Comparison of ENCODE assay signal across 17 cellular contexts in the genomic region with DNA sequence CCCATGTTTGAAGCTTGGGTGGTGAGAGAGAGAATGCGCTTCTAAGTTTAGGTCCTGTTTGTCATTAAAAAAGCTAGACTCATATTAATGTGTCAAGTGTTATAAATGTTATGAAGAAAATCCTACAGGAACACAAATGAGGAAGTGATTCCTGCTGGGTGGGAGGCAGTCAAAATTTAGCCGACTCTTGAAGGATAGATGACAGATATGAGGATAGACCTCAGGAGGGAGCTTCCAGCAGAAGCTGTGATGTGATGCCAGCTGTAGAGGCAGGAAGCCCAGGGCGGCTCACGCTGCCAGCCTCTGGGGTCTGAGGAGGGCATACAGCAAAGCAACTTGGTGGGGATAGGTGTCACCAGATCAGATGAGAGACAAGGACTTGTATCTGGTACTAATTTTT.
DNase-seq lines count a peak whose midpoint lies in the region; ATAC-seq, FAIRE-seq and TF ChIP-seq lines count a peak whose summit lies in the region.
"Had no signal": no experiment of that assay in that cellular context is flagged by ENCODE, and none has a peak within 500 bp of the region (broad histone marks: within the 10 kb centered on the region; RNA-seq: fewer than 3 reads in every experiment).

No MANE protein-coding gene starts in this region.

- H3K36me3 ChIP-seq in GM12878 (ENCODE audit: control insufficient read depth in 2 of 2, insufficient read depth in 2 of 2, low read length in 1 of 2) (no peaks in the 10 kb centered on the region), pancreas (no peaks in the 10 kb centered on the region)
- H3K36me3 ChIP-seq: BE2C had no signal

- H2AFZ ChIP-seq in GM12878 (ENCODE audit: control insufficient read depth, low read depth, low read length), result no peak overlapping the region
- H2AFZ ChIP-seq: GM23248 had no signal

- ATAC-seq in HG02678 (IDR thresholded peaks at IDR 0.05; ENCODE audit: unreplicated experiment) (peak; percentile 15), GM12878 (no peak), pancreas (no peak), left colon (no peak)
- ATAC-seq: A549, HCT116 had no signal

- H3K27ac ChIP-seq in GM12878 (ENCODE audit: control insufficient read depth, insufficient read depth) (no peak overlapping the region), pancreas (peak overlapping the region in 3 of 4 donors; percentile 45 to 68 (median 65))
- H3K27ac ChIP-seq: A549, GM23248, KMS-11 had no signal

- in situ Hi-C loops in GM12878 (cut with MboI), result no loop called here

- TF ChIP-seq CTCF in GM12878 (IDR thresholded peaks at IDR 0.05 in 2 of 3, conservative IDR thresholded peaks at IDR 0.05 in 1 of 3; ENCODE audit: control insufficient read depth in 2 of 3, extremely low read depth in 1 of 3, insufficient read depth in 1 of 3, low read depth in 3 of 3, low read length in 3 of 3) (no peak), pancreas (IDR thresholded peaks at IDR 0.05) (no peak), lower leg skin (IDR thresholded peaks at IDR 0.05) (no peak)

- CTCF ChIA-PET in GM12878 (lab: Yijun Ruan, JAX), result interaction anchor here (0.6 to 1.4 kb wide), 4 partner anchors 18 to 356 kb away, joined by 3 to 4 read pairs (median 3); no protein-coding TSS in a partner anchor

- H3K9me3 Mint-ChIP-seq in activated CD4-positive, alpha-beta T cell treated with anti-CD3 and anti-CD28 coated beads, Interleukin-2, amount 10 ng/mL, durations not matched to agents 24 days and 14 days, result no peaks in the 10 kb centered on the region

- H3K4me3 ChIP-seq in GM12878 (no peak overlapping the region), pancreas (no peak overlapping the region), lower leg skin (ENCODE audit: low read depth, poor library complexity, severe bottlenecking) (no peak overlapping the region)
- H3K4me3 ChIP-seq: A549, GM23248 had no signal

- RAD21 ChIA-PET in GM12878 (lab: Charles Lee; ENCODE audit: unreplicated experiment), result interaction anchor here (1.2 to 4.3 kb wide), 3 partner anchors 18 to 28 kb away, joined by 3 to 37 read pairs (median 3); no protein-coding TSS in a partner anchor

- intact Hi-C loops in GM12878 (cut with micrococcal nuclease; ENCODE audit: unreplicated experiment) (no loop called here), pancreas (cut with DNase I) (no loop called here), left colon (cut with DNase I, micrococcal nuclease) (no loop called here), lower leg skin (cut with DNase I; ENCODE audit: low total_unique reads) (no loop called here)
- intact Hi-C loops in activated CD4-positive, alpha-beta T cell treated with anti-CD3 and anti-CD28 coated beads, Interleukin-2, amount 10 ng/mL, durations not matched to agents 24 days and 14 days (cut with micrococcal nuclease), result no loop called here

- FAIRE-seq in GM12891 (lab: Jason Lieb, UNC), result no peak
- FAIRE-seq in GM12878 (lab: Jason Lieb, UNC), result no peak
- FAIRE-seq in pancreas (lab: Jason Lieb, UNC), result no peak
- FAIRE-seq: A549, GM19239, H54 had no signal

- H3K27me3 ChIP-seq in GM12878 (replicated peaks in 1 of 2; ENCODE audit: control insufficient read depth in 2 of 2, insufficient read depth in 2 of 2, low read length in 1 of 2) (no peaks in the 10 kb centered on the region), pancreas (no peaks in the 10 kb centered on the region)

- no peak overlapping the region for H3K4me3 Mint-ChIP-seq in activated CD4-positive, alpha-beta T cell treated with anti-CD3 and anti-CD28 coated beads, Interleukin-2, amount 10 ng/mL, durations not matched to agents 24 days and 14 days
- H3K4me3 Mint-ChIP-seq: CD8-positive, alpha-beta memory T cell; IgD-negative memory B cell had no signal

- no peaks in the 10 kb centered on the region for H3K9me3 ChIP-seq in GM12878 (replicated peaks; ENCODE audit: control insufficient read depth, insufficient read depth, low read length)
- H3K9me3 ChIP-seq in pancreas, result no peaks in the 10 kb centered on the region
- H3K9me3 ChIP-seq: A549, BE2C had no signal

- H3K4me1 ChIP-seq in GM12878 (ENCODE audit: control insufficient read depth, insufficient read depth, low read length), result no peaks in the 10 kb centered on the region; the same call in 1 of the 2 replicates
- H3K4me1 ChIP-seq in pancreas, result no peaks in the 10 kb centered on the region
- H3K4me1 ChIP-seq: BE2C had no signal

- TF ChIP-seq EP300 in GM12878 (IDR thresholded peaks at IDR 0.05; ENCODE audit: borderline replicate concordance in 1 of 2, control insufficient read depth in 1 of 2, low read depth in 2 of 2, low read length in 2 of 2), result no peak

- no peaks in the 10 kb centered on the region for H3K27me3 Mint-ChIP-seq in activated CD4-positive, alpha-beta T cell treated with anti-CD3 and anti-CD28 coated beads, Interleukin-2, amount 10 ng/mL, durations not matched to agents 24 days and 14 days
- H3K27me3 Mint-ChIP-seq: CD8-positive, alpha-beta memory T cell; IgD-negative memory B cell had no signal

- H3K4me2 ChIP-seq in GM12878 (ENCODE audit: control insufficient read depth, insufficient read depth), result no peak overlapping the region
- H3K4me2 ChIP-seq: A549, KMS-11 had no signal

- no peak for TF ChIP-seq RAD21 in GM12878 (IDR thresholded peaks at IDR 0.05; ENCODE audit: insufficient read depth, low read depth, low read length)

- 67% methylated on average over 4 of the region's 4 CpGs for WGBS in GM12878 (ENCODE audit: insufficient coverage, insufficient replicate concordance, low lambda C conversion rate, missing lambda C conversion rate)
- 56 to 73% methylated on average over 4 of the region's 4 CpGs for WGBS in pancreas, 2 donors
- 75 to 79% methylated on average over 4 of the region's 4 CpGs for WGBS in lower leg skin, 2 donors

- DNase-seq in GM12891 (ENCODE audit: insufficient read length, low spot score), result no peak
- DNase-seq in GM12878 (ENCODE audit: low read depth, low spot score), result no peak
- no peak for DNase-seq in pancreas
- no peak for DNase-seq in left colon
- no peak for DNase-seq in lower leg skin (ENCODE audit: low spot score in 2 of 2)
- no peak for DNase-seq in activated CD4-positive, alpha-beta T cell treated with anti-CD3 and anti-CD28 coated beads, Interleukin-2, amount 10 ng/mL, durations not matched to agents 24 days and 14 days
- DNase-seq: BE2C; CD8-positive, alpha-beta memory T cell; DMS53; GM23248 had no signal

- H3K27ac Mint-ChIP-seq in activated CD4-positive, alpha-beta T cell treated with anti-CD3 and anti-CD28 coated beads, Interleukin-2, amount 10 ng/mL, durations not matched to agents 24 days and 14 days, result no peak overlapping the region
- H3K27ac Mint-ChIP-seq: IgD-negative memory B cell had no signal

- TF ChIP-seq POLR2A in GM12891 (IDR thresholded peaks at IDR 0.05; ENCODE audit: low read depth, low read length), result no peak
- TF ChIP-seq POLR2A in GM12878 (IDR thresholded peaks at IDR 0.05; ENCODE audit: low read depth, low read length), result no peak
- no peak for TF ChIP-seq POLR2A in lower leg skin (IDR thresholded peaks at IDR 0.05)

- BruUV-seq in GM12878 (replicated peaks; lab: Mats Ljungman, UMichigan), result no TSS peak

- SMC1A ChIA-PET in GM12878 (lab: Charles Lee; ENCODE audit: uncharacterized antibody, unreplicated experiment), result interaction anchor here (0.7 to 6.7 kb wide), 7 partner anchors 10 to 184 kb away, joined by 3 to 43 read pairs (median 4); no protein-coding TSS in a partner anchor

- POLR2A ChIA-PET in GM12878 (lab: Charles Lee), result interaction anchor here (1.0 kb wide), 1 partner anchor 18 kb away, joined by 5 read pairs; no protein-coding TSS in a partner anchor

- no peaks in the 10 kb centered on the region for H3K36me3 Mint-ChIP-seq in activated CD4-positive, alpha-beta T cell treated with anti-CD3 and anti-CD28 coated beads, Interleukin-2, amount 10 ng/mL, durations not matched to agents 24 days and 14 days (ENCODE audit: low read depth)
- H3K36me3 Mint-ChIP-seq: CD8-positive, alpha-beta memory T cell; IgD-negative memory B cell had no signal

- no peaks in the 10 kb centered on the region for H4K20me1 ChIP-seq in GM12878 (ENCODE audit: control insufficient read depth, insufficient read depth)

- H3K4me1 Mint-ChIP-seq in activated CD4-positive, alpha-beta T cell treated with anti-CD3 and anti-CD28 coated beads, Interleukin-2, amount 10 ng/mL, durations not matched to agents 24 days and 14 days, result no peaks in the 10 kb centered on the region
- H3K4me1 Mint-ChIP-seq: CD8-positive, alpha-beta memory T cell had no signal

- H3K9ac ChIP-seq in GM12878 (ENCODE audit: control insufficient read depth, insufficient read depth, low read length), result no peak overlapping the region
- H3K9ac ChIP-seq: GM23248, KMS-11 had no signal

- no peaks in the 10 kb centered on the region for H3K79me2 ChIP-seq in GM12878 (ENCODE audit: control insufficient read depth, insufficient read depth, low read length)

TF ChIP-seq in GM12891, 5 proteins besides CTCF, POLR2A, EP300 and RAD21:
- TF ChIP-seq POLR2AphosphoS5 (IDR thresholded peaks at IDR 0.05; ENCODE audit: low read depth, low read length) (no peak), POU2F2 (IDR thresholded peaks at IDR 0.05; ENCODE audit: low read depth, low read length) (no peak), TAF1 (IDR thresholded peaks at IDR 0.05; ENCODE audit: low read depth, low read length) (no peak), PAX5 (IDR thresholded peaks at IDR 0.05; ENCODE audit: insufficient read depth, low read length, severe bottlenecking) (no peak), SPI1 (IDR thresholded peaks at IDR 0.05; ENCODE audit: low read depth, low read length) (peak; percentile 72)

TF ChIP-seq in GM12878, 131 proteins besides CTCF, POLR2A, EP300 and RAD21 (continues in another document):
- no peak for TF ChIP-seq ATF7 (IDR thresholded peaks at IDR 0.05; ENCODE audit: low read depth)
- TF ChIP-seq STAT1 (conservative IDR thresholded peaks at IDR 0.05), result no peak
- peak; percentile 50; the same call in 1 of the 2 replicates for TF ChIP-seq NFIC (IDR thresholded peaks at IDR 0.05; ENCODE audit: low read depth, low read length)
- TF ChIP-seq ZBED1 (IDR thresholded peaks at IDR 0.05; ENCODE audit: borderline replicate concordance), result no peak
- TF ChIP-seq TCF12 (IDR thresholded peaks at IDR 0.05; ENCODE audit: low read depth, low read length), result no peak
- 0 out of 2 replicates have a peak, but pooled peaks have one; percentile 3 for TF ChIP-seq MTA3 (IDR thresholded peaks at IDR 0.05; ENCODE audit: borderline replicate concordance, low read length)
- peak; percentile 59 for TF ChIP-seq EED (IDR thresholded peaks at IDR 0.05; ENCODE audit: low read depth)
- no peak for TF ChIP-seq PBX3 (IDR thresholded peaks at IDR 0.05; ENCODE audit: insufficient replicate concordance, low read depth, low read length)
- TF ChIP-seq CHD2 (IDR thresholded peaks at IDR 0.05; ENCODE audit: borderline replicate concordance, low read depth, low read length), result no peak
